34 cellular contexts compared by ENCODE assay signal in genomic region chr10:62332406-62332805, GRCh38. TPM values are rescaled to one million over a fixed set of nuclear protein-coding genes. Genes with fewer than 3 reads are reported as not detected.
"Had no signal": no experiment of that assay in that cellular context is flagged by ENCODE, and none has a peak within 500 bp of the region (broad histone marks: within the 10 kb centered on the region; RNA-seq: fewer than 3 reads in every experiment).

No MANE protein-coding gene starts in this region.

- H3K36me3 Mint-ChIP-seq: activated CD8-positive, alpha-beta memory T cell treated with anti-CD3 and anti-CD28 coated beads, Interleukin-2, amount 10 ng/mL, durations not matched to agents 7 days and 5 days; activated naive CD8-positive, alpha-beta T cell treated with anti-CD3 and anti-CD28 coated beads for 36 hours had no signal

- H3K36me3 ChIP-seq: adrenal gland, brain microvascular endothelial cell, breast epithelium had no signal

- H3K4me1 Mint-ChIP-seq: activated CD4-positive, alpha-beta memory T cell treated with anti-CD3 and anti-CD28 coated beads, Interleukin-2, amount 10 ng/mL, durations not matched to agents 7 days and 5 days; activated CD4-positive, alpha-beta T cell treated with anti-CD3 and anti-CD28 coated beads for 36 hours; activated CD4-positive, alpha-beta T cell treated with anti-CD3 and anti-CD28 coated beads, Interleukin-2, amount 10 ng/mL, durations not matched to agents 7 days and 5 days; activated CD8-positive, alpha-beta memory T cell treated with anti-CD3 and anti-CD28 coated beads, Interleukin-2, amount 10 ng/mL, durations not matched to agents 7 days and 5 days had no signal

- H3K27ac Mint-ChIP-seq: activated CD4-positive, alpha-beta memory T cell treated with anti-CD3 and anti-CD28 coated beads, Interleukin-2, amount 10 ng/mL, durations not matched to agents 7 days and 5 days; activated CD4-positive, alpha-beta T cell treated with anti-CD3 and anti-CD28 coated beads for 36 hours; activated CD4-positive, alpha-beta T cell treated with anti-CD3 and anti-CD28 coated beads, Interleukin-2, amount 10 ng/mL, durations not matched to agents 7 days and 5 days; activated CD8-positive, alpha-beta memory T cell treated with anti-CD3 and anti-CD28 coated beads, Interleukin-2, amount 10 ng/mL, durations not matched to agents 7 days and 5 days; activated CD8-positive, alpha-beta T cell treated with anti-CD3 and anti-CD28 coated beads, Interleukin-2, amount 10 ng/mL, durations not matched to agents 7 days and 5 days; activated naive CD4-positive, alpha-beta T cell treated with anti-CD3 and anti-CD28 coated beads for 36 hours; activated naive CD4-positive, alpha-beta T cell treated with anti-CD3 and anti-CD28 coated beads, Interleukin-2, amount 50 U/mL, for 72 hours; activated naive CD8-positive, alpha-beta T cell treated with anti-CD3 and anti-CD28 coated beads for 36 hours; activated T-cell treated with anti-CD3 and anti-CD28 coated beads, Interleukin-2, amount 50 U/mL, for 24 hours; T-helper 1 cell treated with Interleukin-12 subunit alpha and Interleukin-12 subunit beta and Interleukin-4 antibody, amounts not matched to agents 30 μg/mL and 1 μg/mL, for 36 hours; T-helper 2 cell treated with Interferon-gamma antibody and Interleukin-4, amounts not matched to agents 5 μg/mL and 100 μg/mL, for 36 hours had no signal

- DNase-seq: activated CD4-positive, alpha-beta memory T cell treated with anti-CD3 and anti-CD28 coated beads, Interleukin-2, amount 10 ng/mL, durations not matched to agents 7 days and 5 days; activated CD4-positive, alpha-beta T cell treated with anti-CD3 and anti-CD28 coated beads for 1 hour; activated CD4-positive, alpha-beta T cell treated with anti-CD3 and anti-CD28 coated beads for 36 hours; activated CD4-positive, alpha-beta T cell treated with anti-CD3 and anti-CD28 coated beads for 48 hours; activated CD4-positive, alpha-beta T cell treated with anti-CD3 and anti-CD28 coated beads, Interleukin-2, amount 10 ng/mL, durations not matched to agents 7 days and 5 days; activated CD4-positive, alpha-beta T cell treated with anti-CD3 and anti-CD28 coated beads, Interleukin-2, amount 50 U/mL, for 48 hours; activated CD4-positive, CD25-positive, alpha-beta regulatory T cell; activated CD8-positive, alpha-beta memory T cell treated with anti-CD3 and anti-CD28 coated beads for 24 hours; activated CD8-positive, alpha-beta memory T cell treated with anti-CD3 and anti-CD28 coated beads, Interleukin-2, amount 10 ng/mL, durations not matched to agents 7 days and 5 days; activated CD8-positive, alpha-beta memory T cell treated with anti-CD3 and anti-CD28 coated beads, Interleukin-2, amount 50 U/mL, for 48 hours; activated CD8-positive, alpha-beta T cell treated with anti-CD3 and anti-CD28 coated beads, Interleukin-2, amount 10 ng/mL, durations not matched to agents 7 days and 5 days; activated effector memory CD4-positive, alpha-beta T cell treated with anti-CD3 and anti-CD28 coated beads, Interleukin-2, amount 50 U/mL, for 16 hours; activated gamma-delta T cell treated with Interleukin-2 at 50 U/mL for 16 hours; activated naive CD4-positive, alpha-beta T cell; activated naive CD4-positive, alpha-beta T cell treated with anti-CD3 and anti-CD28 coated beads for 36 hours; activated naive CD4-positive, alpha-beta T cell treated with anti-CD3 and anti-CD28 coated beads, Interleukin-2, amount 50 U/mL, for 16 hours; activated naive CD8-positive, alpha-beta T cell treated with anti-CD3 and anti-CD28 coated beads for 36 hours; activated T-cell treated with anti-CD3 and anti-CD28 coated beads, Interleukin-2, amount 50 U/mL, for 24 hours; activated T-cell treated with anti-CD3 and anti-CD28 coated beads, Interleukin-2, amount 50 U/mL, for 48 hours; adrenal gland; amniotic stem cell; aorta; body of pancreas; brain microvascular endothelial cell; central memory CD4-positive, alpha-beta T cell; T-helper 2 cell; T-helper 9 cell had no signal

- H3K4me3 Mint-ChIP-seq: activated CD4-positive, alpha-beta memory T cell treated with anti-CD3 and anti-CD28 coated beads, Interleukin-2, amount 10 ng/mL, durations not matched to agents 7 days and 5 days; activated CD4-positive, alpha-beta T cell treated with anti-CD3 and anti-CD28 coated beads for 36 hours; activated CD4-positive, alpha-beta T cell treated with anti-CD3 and anti-CD28 coated beads, Interleukin-2, amount 10 ng/mL, durations not matched to agents 7 days and 5 days; activated CD8-positive, alpha-beta memory T cell treated with anti-CD3 and anti-CD28 coated beads, Interleukin-2, amount 10 ng/mL, durations not matched to agents 7 days and 5 days; activated CD8-positive, alpha-beta T cell treated with anti-CD3 and anti-CD28 coated beads, Interleukin-2, amount 10 ng/mL, durations not matched to agents 7 days and 5 days; activated naive CD4-positive, alpha-beta T cell treated with anti-CD3 and anti-CD28 coated beads for 36 hours; activated naive CD8-positive, alpha-beta T cell treated with anti-CD3 and anti-CD28 coated beads for 36 hours; activated T-cell treated with anti-CD3 and anti-CD28 coated beads, Interleukin-2, amount 50 U/mL, for 24 hours; T-helper 1 cell treated with Interleukin-12 subunit alpha and Interleukin-12 subunit beta and Interleukin-4 antibody, amounts not matched to agents 30 μg/mL and 1 μg/mL, for 36 hours; T-helper 2 cell treated with Interferon-gamma antibody and Interleukin-4, amounts not matched to agents 5 μg/mL and 100 μg/mL, for 36 hours had no signal

- H3K4me1 ChIP-seq: adrenal gland, body of pancreas, breast epithelium had no signal

- FAIRE-seq: astrocyte had no signal

- H3K27ac ChIP-seq: adrenal gland, body of pancreas, brain microvascular endothelial cell, breast epithelium, VCaP had no signal

- H3K27me3 ChIP-seq: body of pancreas, brain microvascular endothelial cell, breast epithelium had no signal

- H3K9me3 ChIP-seq: adrenal gland, body of pancreas had no signal

- H3K4me3 ChIP-seq: adrenal gland, body of pancreas, breast epithelium had no signal

- ATAC-seq: activated CD4-positive, alpha-beta T cell treated with anti-CD3 and anti-CD28 coated beads for 36 hours; activated CD4-positive, CD25-positive, alpha-beta regulatory T cell treated with anti-CD3 and anti-CD28 coated beads, Interleukin-2, amount 50 U/mL, for 24 hours; activated CD8-positive, alpha-beta memory T cell treated with anti-CD3 and anti-CD28 coated beads, Interleukin-2, amount 10 ng/mL, durations not matched to agents 7 days and 5 days; activated CD8-positive, alpha-beta T cell treated with anti-CD3 and anti-CD28 coated beads, Interleukin-2, amount 10 ng/mL, durations not matched to agents 7 days and 5 days; activated naive CD4-positive, alpha-beta T cell treated with anti-CD3 and anti-CD28 coated beads, Interleukin-2, amount 50 U/mL, for 72 hours; body of pancreas had no signal

RNA-seq across cellular contexts. Expression of gene ZNF365, which starts 41.8 kb away (rescaled TPM):
- total RNA-seq: activated CD8-positive, alpha-beta memory T cell treated with anti-CD3 and anti-CD28 coated beads, Interleukin-2, amount 10 ng/mL, durations not matched to agents 7 days and 5 days; activated CD8-positive, alpha-beta T cell treated with anti-CD3 and anti-CD28 coated beads, Interleukin-2, amount 10 ng/mL, durations not matched to agents 7 days and 5 days; activated naive CD4-positive, alpha-beta T cell treated with anti-CD3 and anti-CD28 coated beads, Interleukin-2, amount 50 U/mL, for 72 hours; activated naive CD8-positive, alpha-beta T cell treated with anti-CD3 and anti-CD28 coated beads for 36 hours had no signal
